ENCODE assay signal across 19 cellular contexts in the genomic region with DNA sequence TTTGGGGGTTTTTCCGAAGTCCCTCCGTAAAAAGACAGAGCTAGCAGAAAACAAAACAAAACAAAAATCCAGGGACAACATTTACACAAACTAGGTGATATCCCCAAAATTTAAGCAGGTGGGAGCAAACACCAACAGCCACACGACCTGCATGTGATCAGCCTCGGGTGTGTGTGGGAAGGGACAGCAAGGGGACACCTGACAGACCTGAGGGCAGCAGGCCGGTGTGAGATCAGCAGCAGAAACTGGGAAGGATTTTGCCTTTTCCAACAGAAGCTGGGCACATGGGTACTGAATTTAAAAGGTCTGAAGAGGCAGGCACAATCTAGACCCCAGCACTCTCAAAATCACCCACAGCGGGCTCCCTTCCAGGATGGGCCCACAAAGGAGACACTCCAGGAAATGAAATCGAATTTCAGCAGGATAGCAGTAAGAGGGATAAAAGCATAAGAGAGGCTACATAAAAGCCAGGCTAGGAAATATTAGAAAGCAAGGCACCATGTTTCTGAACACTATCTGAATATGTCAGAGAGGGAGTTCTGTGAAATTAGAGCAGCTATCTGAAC. TPM values are rescaled to one million over a fixed set of nuclear protein-coding genes. Genes with fewer than 3 reads are reported as not detected.
A peak's percentile ranks its signal among the peaks of the same experiment; 100 is the strongest.
DNase-seq lines count a peak whose midpoint lies in the region; ATAC-seq, FAIRE-seq and TF ChIP-seq lines count a peak whose summit lies in the region.
"Had no signal": no experiment of that assay in that cellular context is flagged by ENCODE, and none has a peak within 500 bp of the region (broad histone marks: within the 10 kb centered on the region; RNA-seq: fewer than 3 reads in every experiment).

No MANE protein-coding gene starts in this region.

- WGBS in pancreas, 2 donors: 48 to 52% methylated on average over 7 of the region's 7 CpGs

- no peaks in the 10 kb centered on the region for H3K27me3 ChIP-seq in ACC112 (ENCODE audit: insufficient read depth, low read length)
- H3K27me3 ChIP-seq in pancreas: no peaks in the 10 kb centered on the region

- TF ChIP-seq CTCF in coronary artery (IDR thresholded peaks at IDR 0.05): no peak
- TF ChIP-seq CTCF in pancreas (IDR thresholded peaks at IDR 0.05): no peak

- no peaks in the 10 kb centered on the region for H3K9me3 Mint-ChIP-seq in IgD-negative memory B cell
- H3K9me3 Mint-ChIP-seq: activated CD4-positive, alpha-beta memory T cell treated with anti-CD3 and anti-CD28 coated beads for 36 hours; stimulated activated naive CD8-positive, alpha-beta T cell treated with anti-CD3 and anti-CD28 coated beads, Interleukin-15, amount 100 ng/mL, for 72 hours had no signal

- intact Hi-C loops in pancreas (cut with DNase I): no loop called here

- peak overlapping the region; percentile 42 for H3K27ac ChIP-seq in ACC112 (ENCODE audit: low read depth, low read length)
- H3K27ac ChIP-seq in coronary artery: peak overlapping the region; percentile 40 to 51
- peak overlapping the region in 3 of 4 donors; percentile 37 to 60 (median 38) for H3K27ac ChIP-seq in pancreas
- H3K27ac ChIP-seq: left ventricle myocardium inferior had no signal

- H3K4me1 ChIP-seq in ACC112 (ENCODE audit: control insufficient read depth, insufficient read depth, low read length, unreplicated experiment) (peaks cover 50% of the 10 kb centered on the region), pancreas (peaks cover 0 to 16% (median 15%) of the 10 kb centered on the region in 3 donors)

- H3K36me3 ChIP-seq in ACC112 (ENCODE audit: insufficient read depth, low read length) (peaks cover 9% of the 10 kb centered on the region), pancreas (no peaks in the 10 kb centered on the region)

- DNase-seq in coronary artery (ENCODE audit: low spot score) (no peak), pancreas (peak in 4 of 6 donors; percentile 38 to 55 (median 44)), Kasumi-1 (lab: John Stamatoyannopoulos, UW) (no peak), MV-4-11 (lab: John Stamatoyannopoulos, UW) (no peak)
- DNase-seq: activated CD4-positive, alpha-beta memory T cell treated with anti-CD3 and anti-CD28 coated beads for 36 hours; activated T-cell treated with anti-CD3 and anti-CD28 coated beads, Interleukin-2, amount 50 U/mL, for 48 hours; foreskin melanocyte; GOT3; left ventricle myocardium inferior; MM.1S; NCI-H2081 treated with DMSO at 0.1 percent for 48 hours; NCI-H69; stimulated activated CD4-positive, alpha-beta T cell treated with anti-CD3 and anti-CD28 coated beads, Interleukin-15, amount 100 ng/mL, for 24 hours; stimulated activated naive CD8-positive, alpha-beta T cell treated with anti-CD3 and anti-CD28 coated beads, Interleukin-15, amount 100 ng/mL, for 72 hours; SW 1271 had no signal

- peaks cover 8% of the 10 kb centered on the region for H3K36me3 Mint-ChIP-seq in IgD-negative memory B cell
- H3K36me3 Mint-ChIP-seq: activated CD4-positive, alpha-beta memory T cell treated with anti-CD3 and anti-CD28 coated beads for 36 hours had no signal

- peak; percentile 63 to 89 (median 83) for ATAC-seq in pancreas
- no peak for ATAC-seq in HG02642 (IDR thresholded peaks at IDR 0.05; ENCODE audit: poor library complexity, unreplicated experiment)
- ATAC-seq in GM18511 (IDR thresholded peaks at IDR 0.05; ENCODE audit: unreplicated experiment): no peak
- ATAC-seq: stimulated activated naive CD8-positive, alpha-beta T cell treated with anti-CD3 and anti-CD28 coated beads, Interleukin-15, amount 100 ng/mL, for 72 hours had no signal

- peak overlapping the region in 2 of 3 donors; percentile 23 to 53 for H3K27ac Mint-ChIP-seq in IgD-negative memory B cell
- H3K27ac Mint-ChIP-seq: activated CD4-positive, alpha-beta memory T cell treated with anti-CD3 and anti-CD28 coated beads for 36 hours; stimulated activated naive CD8-positive, alpha-beta T cell treated with anti-CD3 and anti-CD28 coated beads, Interleukin-15, amount 100 ng/mL, for 72 hours had no signal

- no peaks in the 10 kb centered on the region for H3K9me3 ChIP-seq in pancreas
- H3K9me3 ChIP-seq: left ventricle myocardium inferior had no signal

- no peak overlapping the region for H3K4me3 ChIP-seq in ACC112 (ENCODE audit: low read depth, low read length)
- no peak overlapping the region for H3K4me3 ChIP-seq in coronary artery
- H3K4me3 ChIP-seq in pancreas: no peak overlapping the region
- H3K4me3 ChIP-seq: left ventricle myocardium inferior had no signal

- H3K79me2 ChIP-seq in ACC112 (ENCODE audit: control insufficient read depth, insufficient read depth, low read length, unreplicated experiment): peaks cover 90% of the 10 kb centered on the region

- no peak overlapping the region for H3K4me3 Mint-ChIP-seq in IgD-negative memory B cell
- H3K4me3 Mint-ChIP-seq: activated CD4-positive, alpha-beta memory T cell treated with anti-CD3 and anti-CD28 coated beads for 36 hours; stimulated activated naive CD8-positive, alpha-beta T cell treated with anti-CD3 and anti-CD28 coated beads, Interleukin-15, amount 100 ng/mL, for 72 hours had no signal

- peaks cover 20 to 32% (median 23%) of the 10 kb centered on the region in 3 donors for H3K4me1 Mint-ChIP-seq in IgD-negative memory B cell
- H3K4me1 Mint-ChIP-seq: stimulated activated naive CD8-positive, alpha-beta T cell treated with anti-CD3 and anti-CD28 coated beads, Interleukin-15, amount 100 ng/mL, for 72 hours had no signal

- H3K27me3 Mint-ChIP-seq in IgD-negative memory B cell: no peaks in the 10 kb centered on the region
- H3K27me3 Mint-ChIP-seq: activated CD4-positive, alpha-beta memory T cell treated with anti-CD3 and anti-CD28 coated beads for 36 hours; stimulated activated naive CD8-positive, alpha-beta T cell treated with anti-CD3 and anti-CD28 coated beads, Interleukin-15, amount 100 ng/mL, for 72 hours had no signal

- H2AFZ ChIP-seq in ACC112 (ENCODE audit: low read length, unreplicated experiment): no peak overlapping the region

- no peak for FAIRE-seq in pancreas (lab: Jason Lieb, UNC)

RNA-seq across cellular contexts. Expression of a gene that starts 36.5 kb away (rescaled TPM):
- polyA plus RNA-seq in IgD-negative memory B cell (37.0 TPM), pancreas (under 1 TPM; 0.61 to 0.91 TPM)
- 1 to 10 TPM in 4 of 6 donors, under 1 TPM in 2; 0.28 to 9.5 (median 1.8) TPM for total RNA-seq in pancreas

Comparison
In these comparisons a context has a peak if more than half of its experiments do, and no peak if none do; other contexts are left out.
1. DNase-seq: peak in pancreas (4 of 6); none in coronary artery (single experiment), Kasumi-1 (0 of 2) and MV-4-11 (single experiment).
2. ATAC-seq: peak in pancreas (4 of 4); none in HG02642 (single experiment) and GM18511 (single experiment).
3. RNA of a gene that starts 36.5 kb away (polyA plus RNA-seq): 37.0 TPM in IgD-negative memory B cell (single experiment); 0.61 to 0.91 TPM in pancreas; every median in the first group is over 10 times any median in the second.
4. Peak in every context shown above with its lines, with median percentiles within 50 percentile points of each other: H3K27ac ChIP-seq.